ENCODE assay signal across 8 cellular contexts in genomic region chr11:112219476-112220232, GRCh38. TPM values are rescaled to one million over a fixed set of nuclear protein-coding genes. Genes with fewer than 3 reads are reported as not detected.
DNase-seq lines count a peak whose midpoint lies in the region; ATAC-seq and TF ChIP-seq lines count a peak whose summit lies in the region.

No MANE protein-coding gene starts in this region.

- TF ChIP-seq CTCF in WTC11 (IDR thresholded peaks at IDR 0.05): peak; percentile 54; the same call in 1 of the 2 replicates
- peak; percentile 56 to 92 (median 82) for TF ChIP-seq CTCF in dorsolateral prefrontal cortex (IDR thresholded peaks at IDR 0.05 in 54 of 56, conservative IDR thresholded peaks at IDR 0.05 in 2 of 56; ENCODE audit: low read depth in 1 of 56, partially characterized antibody in 56 of 56)
- peak; percentile 64 to 92 (median 77) for TF ChIP-seq CTCF in tibial nerve (IDR thresholded peaks at IDR 0.05)

- POLR2A ChIA-PET in WTC11 (lab: Charles Lee): interaction anchor here (0.6 kb wide), 2 partner anchors 97 to 123 kb away, joined by 3 read pairs; no protein-coding TSS in a partner anchor

- ATAC-seq in GM19397 (IDR thresholded peaks at IDR 0.05; ENCODE audit: unreplicated experiment) (peak; percentile 94), HG03354 (IDR thresholded peaks at IDR 0.05; ENCODE audit: poor library complexity, severe bottlenecking, unreplicated experiment) (peak; percentile 97), WTC11 (peak; percentile 98)

- H3K4me3 Mint-ChIP-seq in WTC11: no peak overlapping the region

- H3K27me3 Mint-ChIP-seq in WTC11 (ENCODE audit: low read depth): peaks cover 34% of the 10 kb centered on the region

- peaks cover 0 to 10% (median 0%) of the 10 kb centered on the region in 3 donors for H3K36me3 ChIP-seq in tibial nerve

- no peaks in the 10 kb centered on the region for H3K4me1 Mint-ChIP-seq in WTC11

- CTCF ChIA-PET in WTC11 (lab: Charles Lee): interaction anchor here (0.7 to 2.0 kb wide), 11 partner anchors 20 to 1070 kb away, joined by 3 to 49 read pairs (median 5); no protein-coding TSS in a partner anchor

- intact Hi-C loops in dorsolateral prefrontal cortex (cut with DNase I): loop anchor here (1.0 to 5.0 kb wide), 3 partner anchors 42 to 1068 kb away; partner anchors contain the start of gene BCO2 (in 1 of the 2)

- H3K4me1 ChIP-seq in tibial nerve: no peaks in the 10 kb centered on the region

- no peak overlapping the region for H3K4me3 ChIP-seq in dorsolateral prefrontal cortex
- H3K4me3 ChIP-seq in tibial nerve: no peak overlapping the region

- WGBS in tibial nerve, 2 donors: 32 to 34% methylated on average over 7 of the region's 7 CpGs

- H3K9me3 Mint-ChIP-seq in WTC11: no peaks in the 10 kb centered on the region

- no peaks in the 10 kb centered on the region for H3K9me3 ChIP-seq in tibial nerve

- H3K27ac Mint-ChIP-seq in WTC11: no peak overlapping the region

- H3K27me3 ChIP-seq in dorsolateral prefrontal cortex (no peaks in the 10 kb centered on the region), tibial nerve (no peaks in the 10 kb centered on the region)

- peak; percentile 61 for DNase-seq in DMS153 treated with DMSO at 0.1 percent for 48 hours (lab: John Stamatoyannopoulos, UW; ENCODE audit: unreplicated experiment)
- peak; percentile 26 for DNase-seq in NCI-H226
- no peak for DNase-seq in WTC11 (ENCODE audit: low spot score)
- DNase-seq in dorsolateral prefrontal cortex: peak in 2 of 10 donors; percentile 38 to 50
- DNase-seq in lung microvascular endothelial cell (ENCODE audit: low read depth in 2 of 2): peak; percentile 85 to 90
- peak in 1 of 2 donors; percentile 69 for DNase-seq in tibial nerve (ENCODE audit: low spot score in 2 of 2)

- no peak for TF ChIP-seq EP300 in tibial nerve (IDR thresholded peaks at IDR 0.05)

- TF ChIP-seq POLR2A in tibial nerve (IDR thresholded peaks at IDR 0.05): no peak

- H3K27ac ChIP-seq in dorsolateral prefrontal cortex: peak overlapping the region in 13 of 59 donors; percentile 4 to 63 (median 36)
- no peak overlapping the region for H3K27ac ChIP-seq in tibial nerve

- no peaks in the 10 kb centered on the region for H3K36me3 Mint-ChIP-seq in WTC11

TF ChIP-seq in WTC11, 78 proteins besides CTCF, POLR2A, EP300 and RAD21 (continues in another document):
- TF ChIP-seq E2F4 (CRISPR knock-in tag; IDR thresholded peaks at IDR 0.05; ENCODE audit: borderline replicate concordance, low read depth) (no peak), TP53 (CRISPR knock-in tag; IDR thresholded peaks at IDR 0.05) (no peak), ZNF396 (CRISPR knock-in tag; IDR thresholded peaks at IDR 0.05; ENCODE audit: borderline replicate concordance) (no peak), ZNF317 (CRISPR knock-in tag; IDR thresholded peaks at IDR 0.05; ENCODE audit: borderline replicate concordance, low read depth) (no peak), ZBTB21 (CRISPR knock-in tag; IDR thresholded peaks at IDR 0.05; ENCODE audit: borderline replicate concordance) (no peak), ZNF416 (CRISPR knock-in tag; IDR thresholded peaks at IDR 0.05) (no peak)
- TF ChIP-seq, protein P1, sequence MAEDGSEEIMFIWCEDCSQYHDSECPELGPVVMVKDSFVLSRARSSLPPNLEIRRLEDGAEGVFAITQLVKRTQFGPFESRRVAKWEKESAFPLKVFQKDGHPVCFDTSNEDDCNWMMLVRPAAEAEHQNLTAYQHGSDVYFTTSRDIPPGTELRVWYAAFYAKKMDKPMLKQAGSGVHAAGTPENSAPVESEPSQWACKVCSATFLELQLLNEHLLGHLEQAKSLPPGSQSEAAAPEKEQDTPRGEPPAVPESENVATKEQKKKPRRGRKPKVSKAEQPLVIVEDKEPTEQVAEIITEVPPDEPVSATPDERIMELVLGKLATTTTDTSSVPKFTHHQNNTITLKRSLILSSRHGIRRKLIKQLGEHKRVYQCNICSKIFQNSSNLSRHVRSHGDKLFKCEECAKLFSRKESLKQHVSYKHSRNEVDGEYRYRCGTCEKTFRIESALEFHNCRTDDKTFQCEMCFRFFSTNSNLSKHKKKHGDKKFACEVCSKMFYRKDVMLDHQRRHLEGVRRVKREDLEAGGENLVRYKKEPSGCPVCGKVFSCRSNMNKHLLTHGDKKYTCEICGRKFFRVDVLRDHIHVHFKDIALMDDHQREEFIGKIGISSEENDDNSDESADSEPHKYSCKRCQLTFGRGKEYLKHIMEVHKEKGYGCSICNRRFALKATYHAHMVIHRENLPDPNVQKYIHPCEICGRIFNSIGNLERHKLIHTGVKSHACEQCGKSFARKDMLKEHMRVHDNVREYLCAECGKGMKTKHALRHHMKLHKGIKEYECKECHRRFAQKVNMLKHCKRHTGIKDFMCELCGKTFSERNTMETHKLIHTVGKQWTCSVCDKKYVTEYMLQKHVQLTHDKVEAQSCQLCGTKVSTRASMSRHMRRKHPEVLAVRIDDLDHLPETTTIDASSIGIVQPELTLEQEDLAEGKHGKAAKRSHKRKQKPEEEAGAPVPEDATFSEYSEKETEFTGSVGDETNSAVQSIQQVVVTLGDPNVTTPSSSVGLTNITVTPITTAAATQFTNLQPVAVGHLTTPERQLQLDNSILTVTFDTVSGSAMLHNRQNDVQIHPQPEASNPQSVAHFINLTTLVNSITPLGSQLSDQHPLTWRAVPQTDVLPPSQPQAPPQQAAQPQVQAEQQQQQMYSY (CRISPR knock-in tag; IDR thresholded peaks at IDR 0.05): no peak
- TF ChIP-seq, protein P2, sequence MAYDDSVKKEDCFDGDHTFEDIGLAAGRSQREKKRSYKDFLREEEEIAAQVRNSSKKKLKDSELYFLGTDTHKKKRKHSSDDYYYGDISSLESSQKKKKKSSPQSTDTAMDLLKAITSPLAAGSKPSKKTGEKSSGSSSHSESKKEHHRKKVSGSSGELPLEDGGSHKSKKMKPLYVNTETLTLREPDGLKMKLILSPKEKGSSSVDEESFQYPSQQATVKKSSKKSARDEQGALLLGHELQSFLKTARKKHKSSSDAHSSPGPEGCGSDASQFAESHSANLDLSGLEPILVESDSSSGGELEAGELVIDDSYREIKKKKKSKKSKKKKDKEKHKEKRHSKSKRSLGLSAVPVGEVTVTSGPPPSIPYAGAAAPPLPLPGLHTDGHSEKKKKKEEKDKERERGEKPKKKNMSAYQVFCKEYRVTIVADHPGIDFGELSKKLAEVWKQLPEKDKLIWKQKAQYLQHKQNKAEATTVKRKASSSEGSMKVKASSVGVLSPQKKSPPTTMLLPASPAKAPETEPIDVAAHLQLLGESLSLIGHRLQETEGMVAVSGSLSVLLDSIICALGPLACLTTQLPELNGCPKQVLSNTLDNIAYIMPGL (CRISPR knock-in tag; IDR thresholded peaks at IDR 0.05): no peak
- TF ChIP-seq, protein P3, sequence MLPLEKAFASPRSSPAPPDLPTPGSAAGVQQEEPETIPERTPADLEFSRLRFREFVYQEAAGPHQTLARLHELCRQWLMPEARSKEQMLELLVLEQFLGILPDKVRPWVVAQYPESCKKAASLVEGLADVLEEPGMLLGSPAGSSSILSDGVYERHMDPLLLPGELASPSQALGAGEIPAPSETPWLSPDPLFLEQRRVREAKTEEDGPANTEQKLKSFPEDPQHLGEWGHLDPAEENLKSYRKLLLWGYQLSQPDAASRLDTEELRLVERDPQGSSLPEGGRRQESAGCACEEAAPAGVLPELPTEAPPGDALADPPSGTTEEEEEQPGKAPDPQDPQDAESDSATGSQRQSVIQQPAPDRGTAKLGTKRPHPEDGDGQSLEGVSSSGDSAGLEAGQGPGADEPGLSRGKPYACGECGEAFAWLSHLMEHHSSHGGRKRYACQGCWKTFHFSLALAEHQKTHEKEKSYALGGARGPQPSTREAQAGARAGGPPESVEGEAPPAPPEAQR (CRISPR knock-in tag; IDR thresholded peaks at IDR 0.05): no peak

RNA-seq across cellular contexts. Expression of gene PTS, which starts 6.6 kb away (rescaled TPM):
- total RNA-seq in WTC11 (2021) (23.5 to 26.7 TPM (median 25.7 TPM) in 3 replicates), dorsolateral prefrontal cortex (10 to 100 TPM; 20.4 to 52.7 (median 39.5) TPM), lung microvascular endothelial cell (24.2 and 39.5 TPM in 2 replicates), tibial nerve (10 to 100 TPM; 24.3 to 40.0 (median 38.3) TPM)

RNA-seq across cellular contexts. Expression of gene PLET1, which starts 41.0 kb away (rescaled TPM):
- not detected in 3 replicates for total RNA-seq in WTC11 (2021)
- total RNA-seq in dorsolateral prefrontal cortex: not detected
- total RNA-seq in lung microvascular endothelial cell: not detected in 2 replicates
- not detected for total RNA-seq in tibial nerve

RNA-seq across cellular contexts. Expression of gene BCO2, which starts 44.3 kb away (rescaled TPM):
- 0.48 to 1.3 TPM (median 1.0 TPM) in 3 replicates for total RNA-seq in WTC11 (2021)
- total RNA-seq in dorsolateral prefrontal cortex: 10 to 100 TPM; 14.1 to 49.0 (median 26.6) TPM
- total RNA-seq in lung microvascular endothelial cell: 0.22 and 0.60 TPM in 2 replicates
- total RNA-seq in tibial nerve: 10 to 100 TPM in 3 of 4 donors, 1 to 10 TPM in 1; 5.1 to 31.2 (median 20.6) TPM

RNA-seq across cellular contexts. Expression of gene TEX12, which starts 52.5 kb away (rescaled TPM):
- total RNA-seq in WTC11 (2021): not detected in 3 replicates
- 1 to 10 TPM in 19 of 120 experiments, under 1 TPM in 46, not detected in 55; 0.41 to 1.7 (median 0.86) TPM for total RNA-seq in dorsolateral prefrontal cortex
- under 0.01 TPM in 1 of 2 replicates, not detected in the other for total RNA-seq in lung microvascular endothelial cell
- 1 to 10 TPM in 1 of 4 donors, not detected in 3; 2.4 TPM for total RNA-seq in tibial nerve

RNA-seq across cellular contexts. Expression of gene IL18, which starts 55.8 kb away (rescaled TPM):
- total RNA-seq in WTC11 (2021) (0.74 to 0.82 TPM (median 0.82 TPM) in 3 replicates), dorsolateral prefrontal cortex (10 to 100 TPM in 10 of 120 experiments, 1 to 10 TPM in 110; 1.1 to 18.1 (median 4.8) TPM), lung microvascular endothelial cell (0.22 TPM in 1 of 2 replicates, not detected in the other), tibial nerve (10 to 100 TPM; 15.3 to 64.9 (median 33.5) TPM)
